33 cellular contexts compared by ENCODE assay signal in the genomic region with DNA sequence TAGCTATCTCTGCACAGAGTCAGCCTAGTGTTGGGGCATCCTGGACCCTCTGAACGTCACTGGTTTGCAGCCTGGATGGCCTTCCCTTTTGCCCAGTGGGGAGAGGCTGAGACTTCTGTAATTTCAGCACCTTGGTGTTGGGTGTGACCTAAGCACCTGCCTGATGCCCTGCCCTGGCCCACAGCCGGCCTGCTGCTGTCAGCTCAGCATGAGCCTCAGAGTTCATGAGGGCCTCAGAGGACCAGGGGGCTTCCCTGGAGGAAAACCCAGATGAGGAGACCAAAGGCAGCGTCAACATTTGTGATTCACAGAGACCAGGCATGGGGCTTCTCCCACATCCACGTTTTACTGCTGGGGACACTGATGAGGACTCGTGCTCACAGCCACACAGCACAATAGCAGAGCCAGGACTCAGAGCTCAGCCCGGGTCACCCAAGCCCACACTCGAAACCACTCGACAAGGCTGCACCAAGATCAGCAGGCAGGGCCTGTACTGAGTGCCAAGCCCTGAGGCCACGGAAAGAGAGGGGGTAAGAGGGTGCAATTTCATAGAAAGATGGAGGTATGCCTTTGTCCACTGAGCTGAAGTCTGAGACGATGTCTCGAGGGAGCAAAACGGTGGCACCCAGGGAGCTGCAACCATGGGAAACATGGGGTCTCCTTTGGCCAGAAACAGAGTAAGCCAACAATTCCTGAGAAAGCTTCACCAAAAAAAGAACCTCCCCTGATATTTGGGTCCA. TPM values are rescaled to one million over a fixed set of nuclear protein-coding genes. Genes with fewer than 3 reads are reported as not detected.
"Had no signal": no experiment of that assay in that cellular context is flagged by ENCODE, and none has a peak within 500 bp of the region (broad histone marks: within the 10 kb centered on the region; RNA-seq: fewer than 3 reads in every experiment).

No MANE protein-coding gene starts in this region.

- H3K4me3 ChIP-seq: body of pancreas, cardiac muscle cell, ovary, prostate gland, sigmoid colon, thyroid gland had no signal

- H3K4me1 ChIP-seq: foreskin keratinocyte had no signal

- H3K9me3 ChIP-seq: body of pancreas, ovary, prostate gland, sigmoid colon, thyroid gland had no signal

- DNase-seq: activated B cell treated with CpG ODN at 0.5 μM for 24 hours; activated CD4-positive, alpha-beta T cell treated with anti-CD3 and anti-CD28 coated beads, Interleukin-2, amount 50 U/mL, for 1 hour; activated CD8-positive, alpha-beta memory T cell treated with anti-CD3 and anti-CD28 coated beads, Interleukin-2, amount 10 ng/mL, durations not matched to agents 7 days and 5 days; activated CD8-positive, alpha-beta T cell treated with anti-CD3 and anti-CD28 coated beads, Interleukin-2, amount 10 ng/mL, durations not matched to agents 7 days and 5 days; activated naive CD4-positive, alpha-beta T cell treated with Interleukin-2 at 50 U/mL for 16 hours; activated T-cell treated with anti-CD3 and anti-CD28 coated beads, Interleukin-2, amount 50 U/mL, for 48 hours; body of pancreas; cortex of kidney; effector memory CD8-positive, alpha-beta T cell; foreskin keratinocyte; mesenchymal stem cell; nephron progenitor cell; retina; sigmoid colon; small intestine; stimulated activated CD4-positive, alpha-beta T cell treated with anti-CD3 and anti-CD28 coated beads, Interleukin-1b, Interleukin-23, amount 100 ng/mL, for 48 hours; stimulated activated CD4-positive, alpha-beta T cell treated with anti-CD3 and anti-CD28 coated beads, Interleukin-4, amount 100 ng/mL, for 4 hours; stimulated activated CD8-positive, alpha-beta memory T cell treated with anti-CD3 and anti-CD28 coated beads, Interleukin-4, amount 100 ng/mL, for 48 hours; stimulated activated naive CD8-positive, alpha-beta T cell treated with anti-CD3 and anti-CD28 coated beads, Interleukin-15, amount 100 ng/mL, for 72 hours; T-helper 1 cell; thyroid gland had no signal

- H3K36me3 ChIP-seq: cardiac muscle cell, ovary, prostate gland, sigmoid colon, thyroid gland had no signal

- H3K27me3 ChIP-seq: body of pancreas, cardiac muscle cell, ovary, thyroid gland had no signal

- ATAC-seq: activated CD8-positive, alpha-beta memory T cell treated with anti-CD3 and anti-CD28 coated beads, Interleukin-2, amount 10 ng/mL, durations not matched to agents 7 days and 5 days; activated CD8-positive, alpha-beta T cell treated with anti-CD3 and anti-CD28 coated beads, Interleukin-2, amount 10 ng/mL, durations not matched to agents 7 days and 5 days; body of pancreas; effector memory CD8-positive, alpha-beta T cell; esophagus mucosa; foreskin keratinocyte; stimulated activated memory B cell treated with anti-CD40 and anti-IgM and Interleukin-4, amounts not matched to agents 10 μg/mL and 1 μg/mL and 100 μg/mL, for 72 hours; stimulated activated naive CD8-positive, alpha-beta T cell treated with anti-CD3 and anti-CD28 coated beads, Interleukin-15, amount 100 ng/mL, for 72 hours had no signal

- H3K27ac ChIP-seq: cardiac muscle cell, foreskin keratinocyte, ovary, prostate gland had no signal

RNA-seq across cellular contexts. Expression of a gene that starts 9.9 kb away (rescaled TPM):
- total RNA-seq: activated B cell treated with CpG ODN at 0.5 μM for 24 hours; activated CD8-positive, alpha-beta memory T cell treated with anti-CD3 and anti-CD28 coated beads, Interleukin-2, amount 10 ng/mL, durations not matched to agents 7 days and 5 days; activated CD8-positive, alpha-beta T cell treated with anti-CD3 and anti-CD28 coated beads, Interleukin-2, amount 10 ng/mL, durations not matched to agents 7 days and 5 days; activated T-helper 2 cell treated with anti-CD3 and anti-CD28 coated beads, Interferon-gamma antibody, Interleukin-2, Interleukin-4, amounts not matched to agents 10 μg/mL and 5 μg/mL and 100 μg/mL, durations not matched to agents 14 hours and 24 hours and 36 hours; aorta; body of pancreas; cardiac muscle cell; cerebellum; endothelial cell of umbilical vein; esophagus mucosa; foreskin keratinocyte; glomerular endothelial cell; lower leg skin; ovary; prostate gland; sigmoid colon; thyroid gland; ureter had no signal

RNA-seq across cellular contexts. Expression of a gene that starts 49.6 kb away (rescaled TPM):
- total RNA-seq: activated B cell treated with CpG ODN at 0.5 μM for 24 hours, cardiac muscle cell, foreskin keratinocyte had no signal

RNA-seq across cellular contexts. Expression of a gene that starts 56.9 kb away (rescaled TPM):
- total RNA-seq: activated B cell treated with CpG ODN at 0.5 μM for 24 hours; activated T-helper 2 cell treated with anti-CD3 and anti-CD28 coated beads, Interferon-gamma antibody, Interleukin-2, Interleukin-4, amounts not matched to agents 10 μg/mL and 5 μg/mL and 100 μg/mL, durations not matched to agents 14 hours and 24 hours and 36 hours; body of pancreas had no signal
